In the genomic region with DNA sequence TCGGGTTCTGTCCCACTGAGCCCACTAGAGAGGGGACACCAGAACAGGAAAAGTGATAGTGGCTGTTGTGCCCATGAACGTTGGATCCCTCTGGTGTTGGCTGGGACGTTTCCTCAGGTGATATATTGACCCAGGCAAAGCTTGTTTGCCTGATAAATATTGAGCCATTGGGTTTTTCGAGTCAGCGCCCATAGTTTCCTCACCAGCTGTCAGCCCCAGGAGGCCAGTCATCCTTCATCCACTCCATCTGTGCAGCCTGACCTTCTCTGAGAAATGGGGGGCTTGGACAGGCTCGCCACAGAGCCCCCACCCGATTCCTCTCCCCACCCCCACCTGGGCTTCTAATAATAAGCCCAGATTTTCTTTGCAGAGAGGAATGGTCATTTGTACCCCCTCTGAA, we compare ENCODE assay signal across 21 cellular contexts. TPM values are rescaled to one million over a fixed set of nuclear protein-coding genes. Genes with fewer than 3 reads are reported as not detected.
"Had no signal": no experiment of that assay in that cellular context is flagged by ENCODE, and none has a peak within 500 bp of the region (broad histone marks: within the 10 kb centered on the region; RNA-seq: fewer than 3 reads in every experiment).

No MANE protein-coding gene starts in this region.

- H3K36me3 ChIP-seq: SJSA1 had no signal

- H3K4me3 ChIP-seq: SJSA1, SK-N-MC had no signal

- H3K27ac ChIP-seq: HL-60, SJSA1, SK-N-MC had no signal

- DNase-seq: KBM-7, MV-4-11, NCI-H1048, NCI-H1105, NCI-H1417, NCI-H1436 treated with DMSO at 0.1 percent for 48 hours, NCI-H187, NCI-H2029, NCI-H2081 treated with DMSO at 0.1 percent for 48 hours, NCI-H2171, NCI-H345, NCI-H524, NCI-H526 treated with DMSO at 0.1 percent for 48 hours, NCI-H774, Right ventricle myocardium superior, RPMI8226, SIG-M5 had no signal

- H3K4me1 ChIP-seq: SJSA1 had no signal

- H3K9me3 ChIP-seq: SJSA1 had no signal

RNA-seq across cellular contexts. Expression of gene DISP3, which starts 13.3 kb away (rescaled TPM):
- total RNA-seq: LHCN-M2, Right ventricle myocardium superior, SJSA1 had no signal
